ENCODE assay signal across 10 cellular contexts in the genomic region with DNA sequence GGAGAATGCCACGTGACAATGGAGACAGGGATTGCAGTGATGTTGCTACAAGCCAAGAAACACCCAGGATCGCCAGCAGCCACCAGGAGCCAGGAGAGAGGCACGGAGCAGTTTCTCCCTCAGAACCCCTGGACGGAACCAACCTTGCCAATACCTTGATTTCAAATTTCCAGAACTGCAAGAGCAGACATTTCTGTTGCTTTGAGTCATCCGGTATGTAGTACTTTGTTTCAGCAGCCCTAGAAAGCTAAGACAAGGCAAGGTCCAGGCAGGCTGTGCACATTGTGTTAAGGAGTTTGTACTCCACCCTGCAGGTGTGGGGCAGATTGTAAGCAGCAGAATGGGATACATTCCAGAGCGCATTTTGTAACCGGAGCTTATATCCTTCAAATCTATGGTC. TPM values are rescaled to one million over a fixed set of nuclear protein-coding genes. Genes with fewer than 3 reads are reported as not detected.
DNase-seq lines count a peak whose midpoint lies in the region; ATAC-seq and TF ChIP-seq lines count a peak whose summit lies in the region.
"Had no signal": no experiment of that assay in that cellular context is flagged by ENCODE, and none has a peak within 500 bp of the region (broad histone marks: within the 10 kb centered on the region; RNA-seq: fewer than 3 reads in every experiment).

No MANE protein-coding gene starts in this region.

- H3K4me2 ChIP-seq in SK-N-SH (no peak overlapping the region), fibroblast of lung (ENCODE audit: extremely low read depth, insufficient read depth, low read length) (no peak overlapping the region)

- H3K36me3 Mint-ChIP-seq in osteocyte (ENCODE audit: unreplicated experiment), result no peaks in the 10 kb centered on the region

- H3K9me2 ChIP-seq in SK-N-SH, result no peaks in the 10 kb centered on the region

- H3K27ac ChIP-seq in SK-N-SH (ENCODE audit: low read depth in 2 of 2, low read length in 1 of 2), result no peak overlapping the region
- H3K27ac ChIP-seq in WERI-Rb-1, result no peak overlapping the region
- no peak overlapping the region for H3K27ac ChIP-seq in fibroblast of lung (ENCODE audit: insufficient read depth, low read length)
- H3K27ac ChIP-seq: 22Rv1 had no signal

- DNase-seq in SK-N-SH, result no peak
- DNase-seq in WERI-Rb-1, result no peak
- DNase-seq in fibroblast of lung (ENCODE audit: low read depth in 2 of 2), result peak; percentile 14 to 56
- DNase-seq in osteocyte (ENCODE audit: extremely low spot score, unreplicated experiment), result no peak
- no peak for DNase-seq in epidermal melanocyte (ENCODE audit: insufficient read length, low spot score)
- DNase-seq: DMS53 had no signal

- POLR2A ChIA-PET in SK-N-SH (lab: Yijun Ruan, JAX), result no interaction called here

- no peak overlapping the region for H3K4me3 Mint-ChIP-seq in osteocyte (ENCODE audit: unreplicated experiment)

- peak overlapping the region; percentile 91 for H3K27ac Mint-ChIP-seq in osteocyte (ENCODE audit: unreplicated experiment)

- H4K20me1 ChIP-seq in SK-N-SH (ENCODE audit: insufficient read depth) (peaks cover 14% of the 10 kb centered on the region; the same call in 1 of the 2 replicates), fibroblast of lung (ENCODE audit: control insufficient read depth, extremely low read depth, insufficient read depth, low read length) (no peaks in the 10 kb centered on the region)

- ATAC-seq in SK-N-SH treated with all-trans-retinoic acid at 6 μM for 48 hours (peak; percentile 12; the same call in 2 of the 3 replicates), HG02981 (IDR thresholded peaks at IDR 0.05; ENCODE audit: unreplicated experiment) (no peak), GM21515 (IDR thresholded peaks at IDR 0.05; ENCODE audit: unreplicated experiment) (no peak)

- H3K27me3 ChIP-seq in SK-N-SH (ENCODE audit: insufficient read depth) (no peaks in the 10 kb centered on the region), WERI-Rb-1 (ENCODE audit: insufficient read depth, low read depth, severe bottlenecking) (no peaks in the 10 kb centered on the region), fibroblast of lung (ENCODE audit: control insufficient read depth, insufficient read depth, low read length) (no peaks in the 10 kb centered on the region)

- peaks cover 51% of the 10 kb centered on the region for H3K4me1 Mint-ChIP-seq in osteocyte (ENCODE audit: unreplicated experiment)

- TF ChIP-seq CTCF in SK-N-SH (IDR thresholded peaks at IDR 0.05) (no peak), WERI-Rb-1 (IDR thresholded peaks at IDR 0.05; ENCODE audit: low read depth, low read length) (peak; percentile 17; the same call in 1 of the 2 replicates), fibroblast of lung (conservative IDR thresholded peaks at IDR 0.05 in 1 of 2, IDR thresholded peaks at IDR 0.05 in 1 of 2; ENCODE audit: low read depth in 1 of 2, low read length in 2 of 2) (no peak), osteocyte (IDR thresholded peaks at IDR 0.05) (no peak)

- H2AFZ ChIP-seq in SK-N-SH (ENCODE audit: low read depth), result no peak overlapping the region
- H2AFZ ChIP-seq in fibroblast of lung (ENCODE audit: low read length), result no peak overlapping the region

- H3K36me3 ChIP-seq in SK-N-SH (replicated peaks in 1 of 2; ENCODE audit: control insufficient read depth in 1 of 2, insufficient read depth in 2 of 2, low read length in 1 of 2) (no peaks in the 10 kb centered on the region), WERI-Rb-1 (no peaks in the 10 kb centered on the region), fibroblast of lung (ENCODE audit: control insufficient read depth, insufficient read depth, low read length) (no peaks in the 10 kb centered on the region)

- H3K4me3 ChIP-seq in SK-N-SH (ENCODE audit: low read depth in 2 of 2, low read length in 1 of 2), result no peak overlapping the region
- no peak overlapping the region for H3K4me3 ChIP-seq in WERI-Rb-1 (ENCODE audit: low read depth, low read length)
- no peak overlapping the region for H3K4me3 ChIP-seq in fibroblast of lung (replicated peaks in 1 of 4; ENCODE audit: control extremely low read depth in 1 of 4, insufficient read depth in 1 of 4, low read depth in 3 of 4, low read length in 4 of 4)

- H3K9ac ChIP-seq in SK-N-SH, result no peak overlapping the region
- no peak overlapping the region for H3K9ac ChIP-seq in fibroblast of lung (ENCODE audit: insufficient read depth, low read length)

- TF ChIP-seq RAD21 in SK-N-SH (IDR thresholded peaks at IDR 0.05; ENCODE audit: low read length), result no peak

- 98% methylated on average over 7 of the region's 7 CpGs for WGBS in SK-N-SH (ENCODE audit: low lambda C conversion rate)

- H3K9me3 ChIP-seq in SK-N-SH, result no peaks in the 10 kb centered on the region
- H3K9me3 ChIP-seq in WERI-Rb-1 (ENCODE audit: severe bottlenecking), result no peaks in the 10 kb centered on the region
- H3K9me3 ChIP-seq in fibroblast of lung (ENCODE audit: control insufficient read depth, insufficient read depth, low read depth, low read length), result no peaks in the 10 kb centered on the region

- CTCF ChIA-PET in SK-N-SH (lab: Yijun Ruan, JAX), result no interaction called here

- no peak for TF ChIP-seq EP300 in SK-N-SH (IDR thresholded peaks at IDR 0.05; ENCODE audit: borderline replicate concordance in 1 of 2, low read depth in 1 of 2, low read length in 1 of 2)

- H3K27me3 Mint-ChIP-seq in osteocyte (ENCODE audit: unreplicated experiment), result no peaks in the 10 kb centered on the region

- peaks cover 8% of the 10 kb centered on the region for H3F3A ChIP-seq in SK-N-SH (replicated peaks; ENCODE audit: insufficient read depth)

- peaks cover 6 to 10% of the 10 kb centered on the region in 2 experiments; a peak in 3 of 4 replicates for H3K4me1 ChIP-seq in SK-N-SH (ENCODE audit: control insufficient read depth in 1 of 2, insufficient read depth in 2 of 2, low read depth in 1 of 2, low read length in 1 of 2)
- H3K4me1 ChIP-seq in fibroblast of lung (ENCODE audit: control insufficient read depth, extremely low read depth, insufficient read depth, low read length), result peaks cover 27% of the 10 kb centered on the region

- peaks cover 26% of the 10 kb centered on the region for H3K79me2 ChIP-seq in SK-N-SH (ENCODE audit: insufficient read depth)
- peaks cover 77% of the 10 kb centered on the region for H3K79me2 ChIP-seq in fibroblast of lung (ENCODE audit: control insufficient read depth, insufficient read depth, low read length)

- no peaks in the 10 kb centered on the region for H3K9me3 Mint-ChIP-seq in osteocyte (ENCODE audit: unreplicated experiment)

TF ChIP-seq in SK-N-SH treated with all-trans-retinoic acid at 6 μM for 48 hours, 23 proteins besides CTCF, POLR2A, EP300 and RAD21 (continues in another document):
- no peak for TF ChIP-seq PATZ1 (CRISPR knock-in tag; IDR thresholded peaks at IDR 0.05; ENCODE audit: borderline replicate concordance)
- no peak for TF ChIP-seq GLIS3 (CRISPR knock-in tag; IDR thresholded peaks at IDR 0.05)
- no peak for TF ChIP-seq ESRRG (CRISPR knock-in tag; IDR thresholded peaks at IDR 0.05)
- TF ChIP-seq TOX (CRISPR knock-in tag; IDR thresholded peaks at IDR 0.05; ENCODE audit: borderline replicate concordance), result no peak
- no peak for TF ChIP-seq ZNF70 (CRISPR knock-in tag; IDR thresholded peaks at IDR 0.05)
- TF ChIP-seq ZC3H10 (CRISPR knock-in tag; IDR thresholded peaks at IDR 0.05), result no peak
- no peak for TF ChIP-seq RARB (CRISPR knock-in tag; IDR thresholded peaks at IDR 0.05)

TF ChIP-seq in SK-N-SH, 30 proteins besides CTCF, POLR2A, EP300 and RAD21:
- TF ChIP-seq EZH2phosphoT487 (IDR thresholded peaks at IDR 0.05; ENCODE audit: borderline replicate concordance, low read depth) (no peak), POLR2AphosphoS5 (IDR thresholded peaks at IDR 0.05; ENCODE audit: low read depth, low read length) (no peak), MEF2A (IDR thresholded peaks at IDR 0.05; ENCODE audit: borderline replicate concordance, low read depth) (no peak), MXI1 (IDR thresholded peaks at IDR 0.05; ENCODE audit: low read depth, low read length) (no peak), FOSL2 (IDR thresholded peaks at IDR 0.05; ENCODE audit: borderline replicate concordance, low read depth) (no peak), SMC3 (IDR thresholded peaks at IDR 0.05; ENCODE audit: low read depth, low read length) (no peak)

RNA-seq across cellular contexts. Expression of gene TRERF1, which starts 48.3 kb away (rescaled TPM):
- 3.2 and 3.6 TPM in 2 replicates for polyA plus RNA-seq in SK-N-SH (2012; rRNA removed)
- 2.3 and 2.9 TPM in 2 replicates for polyA plus RNA-seq in SK-N-SH (2012; cell fraction: cytosol; rRNA removed)
- 9.6 and 12.0 TPM in 2 replicates for polyA plus RNA-seq in SK-N-SH (2012; cell fraction: nucleus; rRNA removed)
- 4.1 and 8.3 TPM in 2 replicates for total RNA-seq in fibroblast of lung
- 6.3 and 8.1 TPM in 2 replicates for polyA plus RNA-seq in fibroblast of lung
- polyA plus RNA-seq in fibroblast of lung (2012), result 9.2 and 9.6 TPM in 2 replicates
- polyA minus RNA-seq in fibroblast of lung (ENCODE audit: low replicate concordance), result 19.2 and 33.8 TPM in 2 replicates
- total RNA-seq in osteocyte, result 6.4 and 6.5 TPM in 2 replicates

Comparison
In these comparisons a context has a peak if more than half of its experiments do, and no peak if none do; other contexts are left out.
1. DNase-seq: peak in fibroblast of lung (2 of 2); none in SK-N-SH (single experiment), WERI-Rb-1 (single experiment), osteocyte (single experiment) and epidermal melanocyte (single experiment).